8 cellular contexts compared by ENCODE assay signal in genomic region chr15:45118131-45118588, GRCh38. TPM values are rescaled to one million over a fixed set of nuclear protein-coding genes. Genes with fewer than 3 reads are reported as not detected.
DNase-seq lines count a peak whose midpoint lies in the region; TF ChIP-seq lines count a peak whose summit lies in the region.

No MANE protein-coding gene starts in this region.

- H3K4me3 ChIP-seq in H7 (ENCODE audit: insufficient read depth, low read depth, low read length) (peak overlapping the region; percentile 18; the same call in 1 of the 2 replicates), LNCaP clone FGC (ENCODE audit: low read depth, low read length) (no peak overlapping the region), foreskin fibroblast (ENCODE audit: low read depth in 1 of 2, low read length in 2 of 2) (no peak overlapping the region)

- peaks cover 62% of the 10 kb centered on the region for H3K27me3 ChIP-seq in H7 (ENCODE audit: control insufficient read depth, insufficient read depth, low read length)

- no peak overlapping the region for H3K27ac ChIP-seq in substantia nigra (ENCODE audit: low read depth, low read length, poor library complexity, severe bottlenecking)

- no peaks in the 10 kb centered on the region for H3K36me3 ChIP-seq in H7 (replicated peaks; ENCODE audit: control insufficient read depth, insufficient read depth, low read length)

- DNase-seq in ELF-1 (ENCODE audit: low read depth, low spot score), result peak; percentile 96
- DNase-seq in H7, result peak; percentile 95
- DNase-seq in LNCaP clone FGC (ENCODE audit: low read depth), result peak; percentile 73
- DNase-seq in RPMI7951 (ENCODE audit: low read depth), result peak; percentile 82
- DNase-seq in activated T-helper 1 cell treated with anti-CD3 and anti-CD28 coated beads, Interleukin-2, amount 50 U/mL, for 16 hours (ENCODE audit: low read depth in 1 of 2, low spot score in 1 of 2), result peak; percentile 58 to 71
- peak; percentile 83 to 95 for DNase-seq in foreskin fibroblast
- peak; percentile 76 for DNase-seq in non-pigmented ciliary epithelial cell (ENCODE audit: low read depth)
- peak in 48 of 49 donors; percentile 13 to 93 (median 81) for DNase-seq in substantia nigra (lab: John Stamatoyannopoulos, UW)

- peak; percentile 100 for TF ChIP-seq CTCF in LNCaP clone FGC (IDR thresholded peaks at IDR 0.05; ENCODE audit: control insufficient read depth, extremely low read depth, insufficient read depth)
- TF ChIP-seq CTCF in foreskin fibroblast (IDR thresholded peaks at IDR 0.05; ENCODE audit: low read depth, low read length), result peak; percentile 100

RNA-seq across cellular contexts. Expression of gene DUOXA2, which starts 4.0 kb away (rescaled TPM):
- total RNA-seq in H7 (2014; rRNA removed; shearing (Covaris generic)), result not detected in 2 replicates
- total RNA-seq in RPMI7951 (2014; rRNA removed; shearing (Covaris generic)), result not detected in 2 replicates

RNA-seq across cellular contexts. Expression of gene DUOX2, which starts 4.2 kb away (rescaled TPM):
- 0.15 TPM in 1 of 2 replicates, not detected in the other for total RNA-seq in H7 (2014; rRNA removed; shearing (Covaris generic))
- total RNA-seq in RPMI7951 (2014; rRNA removed; shearing (Covaris generic)), result not detected in 2 replicates

RNA-seq across cellular contexts. Expression of gene DUOXA1, which starts 11.5 kb away (rescaled TPM):
- 0.07 TPM in 1 of 2 replicates, not detected in the other for total RNA-seq in H7 (2014; rRNA removed; shearing (Covaris generic))
- not detected in 2 replicates for total RNA-seq in RPMI7951 (2014; rRNA removed; shearing (Covaris generic))

RNA-seq across cellular contexts. Expression of gene DUOX1, which starts 11.6 kb away (rescaled TPM):
- 0.24 and 0.37 TPM in 2 replicates for total RNA-seq in H7 (2014; rRNA removed; shearing (Covaris generic))
- not detected in 2 replicates for total RNA-seq in RPMI7951 (2014; rRNA removed; shearing (Covaris generic))
